Comparison of ENCODE assay signal across 16 cellular contexts in the genomic region with DNA sequence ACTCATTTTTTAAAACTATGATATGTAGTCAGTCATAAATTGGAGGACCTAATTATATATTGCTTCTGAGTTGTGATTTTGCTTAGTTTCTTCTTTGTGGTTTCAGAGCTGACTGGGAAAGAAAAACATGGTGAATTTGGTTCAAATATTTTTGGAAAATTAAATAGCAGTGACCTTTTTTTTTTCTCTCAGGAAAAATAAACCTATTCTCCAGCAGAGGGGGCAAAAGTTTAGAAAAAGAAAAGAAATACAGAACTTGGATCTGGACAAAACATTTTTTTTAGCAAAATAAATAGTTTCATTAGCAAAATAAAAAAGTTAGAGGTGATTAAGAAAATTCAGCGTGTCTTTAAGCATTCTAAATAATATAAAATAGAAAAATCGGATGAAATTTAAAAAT. TPM values are rescaled to one million over a fixed set of nuclear protein-coding genes. Genes with fewer than 3 reads are reported as not detected.
DNase-seq lines count a peak whose midpoint lies in the region; ATAC-seq and TF ChIP-seq lines count a peak whose summit lies in the region.
"Had no signal": no experiment of that assay in that cellular context is flagged by ENCODE, and none has a peak within 500 bp of the region (broad histone marks: within the 10 kb centered on the region; RNA-seq: fewer than 3 reads in every experiment).

No MANE protein-coding gene starts in this region.

- CTCF ChIA-PET in Caco-2 (lab: Charles Lee), result no interaction called here

- no peaks in the 10 kb centered on the region for H3K79me2 ChIP-seq in GM23248 (ENCODE audit: insufficient read depth)

- no peak overlapping the region for H3K4me3 ChIP-seq in BE2C (ENCODE audit: low read depth, low read length)
- no peak overlapping the region for H3K4me3 ChIP-seq in GM23248
- H3K4me3 ChIP-seq in WI38 (ENCODE audit: low read depth, low read length), result no peak overlapping the region
- no peak overlapping the region for H3K4me3 ChIP-seq in right lobe of liver
- no peak overlapping the region for H3K4me3 ChIP-seq in Caco-2 (ENCODE audit: low read depth, low read length)
- H3K4me3 ChIP-seq: left lung had no signal

- H3K4me2 ChIP-seq in GM23248 (ENCODE audit: unreplicated experiment), result no peak overlapping the region

- H3K27me3 ChIP-seq in BE2C (no peaks in the 10 kb centered on the region), GM23248 (replicated peaks; ENCODE audit: insufficient read depth) (no peaks in the 10 kb centered on the region), right lobe of liver (no peaks in the 10 kb centered on the region), Caco-2 (replicated peaks; ENCODE audit: control insufficient read depth, insufficient read depth, low read length) (no peaks in the 10 kb centered on the region)
- H3K27me3 ChIP-seq: left lung had no signal

- H2AFZ ChIP-seq in GM23248, result no peak overlapping the region

- peaks cover 21% of the 10 kb centered on the region for H3K36me3 Mint-ChIP-seq in Caco-2 (ENCODE audit: insufficient read depth, unreplicated experiment)

- H3K4me1 Mint-ChIP-seq in Caco-2 (ENCODE audit: low read depth, unreplicated experiment), result no peaks in the 10 kb centered on the region

- TF ChIP-seq POLR2A in right lobe of liver (IDR thresholded peaks at IDR 0.05), result no peak

- WGBS in GM23248 (ENCODE audit: low coverage in 1 of 2, low lambda C conversion rate in 2 of 2, missing lambda C conversion rate in 2 of 2), 2 experiments, result 73 to 76% methylated on average over 2 of the region's 2 CpGs
- 83% methylated on average over 2 of the region's 2 CpGs for WGBS in right lobe of liver (ENCODE audit: insufficient coverage, low coverage, low lambda C conversion rate, missing lambda C conversion rate)

- intact Hi-C loops in right lobe of liver (cut with DNase I) (no loop called here), Caco-2 (cut with micrococcal nuclease; ENCODE audit: unreplicated experiment) (no loop called here)

- no peak overlapping the region for H3K27ac ChIP-seq in GM23248
- H3K27ac ChIP-seq in right lobe of liver, result no peak overlapping the region
- H3K27ac ChIP-seq: HL-60, left lung had no signal

- no peaks in the 10 kb centered on the region for H3K9me3 ChIP-seq in BE2C
- H3K9me3 ChIP-seq in GM23248 (ENCODE audit: low read depth), result no peaks in the 10 kb centered on the region
- no peaks in the 10 kb centered on the region for H3K9me3 ChIP-seq in right lobe of liver
- no peaks in the 10 kb centered on the region for H3K9me3 ChIP-seq in Caco-2
- H3K9me3 ChIP-seq: left lung had no signal

- TF ChIP-seq CTCF in BE2C (IDR thresholded peaks at IDR 0.05; ENCODE audit: low read depth, low read length) (peak; percentile 31), WI38 (IDR thresholded peaks at IDR 0.05; ENCODE audit: low read depth, low read length) (peak; percentile 7; the same call in 1 of the 2 replicates), right lobe of liver (IDR thresholded peaks at IDR 0.05) (peak; percentile 6 to 36 (median 30)), Caco-2 (IDR thresholded peaks at IDR 0.05; ENCODE audit: insufficient read depth in 1 of 2, low read depth in 1 of 2, low read length in 1 of 2, severe bottlenecking in 1 of 2, unreplicated experiment in 1 of 2) (peak in 1 of 2 experiments; percentile 42)

- H3K4me1 ChIP-seq in BE2C (no peaks in the 10 kb centered on the region), GM23248 (ENCODE audit: insufficient read depth) (no peaks in the 10 kb centered on the region), right lobe of liver (peaks cover 0 to 20% (median 4%) of the 10 kb centered on the region in 4 donors), Caco-2 (no peaks in the 10 kb centered on the region)
- H3K4me1 ChIP-seq: left lung had no signal

- DNase-seq in BE2C, result no peak
- peak; percentile 46 for DNase-seq in GM23248
- DNase-seq in right lobe of liver, result no peak
- no peak for DNase-seq in stimulated activated CD4-positive, alpha-beta T cell treated with anti-CD3 and anti-CD28 coated beads, Interleukin-12 subunit alpha, Interleukin-12 subunit beta, amount 100 ng/mL, for 4 hours
- DNase-seq in Caco-2, result no peak
- DNase-seq in SIG-M5 (lab: John Stamatoyannopoulos, UW), result no peak
- DNase-seq: activated CD4-positive, alpha-beta T cell treated with anti-CD3 and anti-CD28 coated beads, Interleukin-2, amount 50 U/mL, for 4 hours; GDM1; left lung; NCI-H2081 had no signal

- H3K36me3 ChIP-seq in BE2C, result no peaks in the 10 kb centered on the region; the same call in 1 of the 2 replicates
- H3K36me3 ChIP-seq in GM23248 (ENCODE audit: low read depth), result no peaks in the 10 kb centered on the region
- H3K36me3 ChIP-seq in right lobe of liver, result peaks cover 0 to 47% (median under 1%) of the 10 kb centered on the region in 4 donors
- no peaks in the 10 kb centered on the region for H3K36me3 ChIP-seq in Caco-2 (ENCODE audit: control insufficient read depth, insufficient read depth, low read length)

- POLR2A ChIA-PET in Caco-2 (lab: Charles Lee), result no interaction called here

- H3F3A ChIP-seq in GM23248 (ENCODE audit: insufficient read depth), result no peaks in the 10 kb centered on the region

- ATAC-seq in right lobe of liver, result no peak
- ATAC-seq in HG02981 (IDR thresholded peaks at IDR 0.05; ENCODE audit: unreplicated experiment), result no peak
- ATAC-seq: esophagus mucosa, left lung had no signal

- no peak overlapping the region for H3K27ac Mint-ChIP-seq in Caco-2 (ENCODE audit: unreplicated experiment)

- H3K9me2 ChIP-seq in GM23248 (ENCODE audit: insufficient read depth), result no peaks in the 10 kb centered on the region

- no peak overlapping the region for H3K4me3 Mint-ChIP-seq in Caco-2 (ENCODE audit: unreplicated experiment)

- in situ Hi-C loops in GM23248 (cut with MboI), result no loop called here

- H3K9ac ChIP-seq in GM23248, result no peak overlapping the region

- H3K9me3 Mint-ChIP-seq in Caco-2 (ENCODE audit: unreplicated experiment), result no peaks in the 10 kb centered on the region

- H4K20me1 ChIP-seq in GM23248 (ENCODE audit: insufficient read depth), result no peaks in the 10 kb centered on the region

- no peaks in the 10 kb centered on the region for H3K27me3 Mint-ChIP-seq in Caco-2 (ENCODE audit: insufficient read depth, unreplicated experiment)

- no TSS peak for BruUV-seq in Caco-2 (replicated peaks; lab: Mats Ljungman, UMichigan)

RNA-seq across cellular contexts. Expression of gene COL10A1, which starts 10.2 kb away (rescaled TPM):
- not detected for polyA plus RNA-seq in BE2C (2012; ENCODE audit: insufficient read depth, insufficient read length, low read depth)
- total RNA-seq in GM23248 (2014; rRNA removed; shearing (Covaris generic)), result 0.63 and 1.7 TPM in 2 replicates
- polyA plus RNA-seq in GM23248 (2016; fragmentation: Nextera tagmentation; extraction: Ambion mirVana), result 0.94 and 0.95 TPM in 2 replicates
- total RNA-seq in right lobe of liver (10 to 100 TPM in 1 of 6 experiments, under 1 TPM in 1, not detected in 4; 0.12 to 23.4 TPM), Caco-2 (2022) (not detected in 2 replicates)
- total RNA-seq: esophagus mucosa had no signal
- polyA plus RNA-seq: adipose tissue, urinary bladder had no signal

RNA-seq across cellular contexts. Expression of gene NT5DC1, which starts 15.1 kb away (rescaled TPM):
- polyA plus RNA-seq in BE2C (2012; ENCODE audit: insufficient read depth, insufficient read length, low read depth), result 6.9 TPM
- 1.8 and 3.4 TPM in 2 replicates for total RNA-seq in GM23248 (2014; rRNA removed; shearing (Covaris generic))
- 15.0 and 15.4 TPM in 2 replicates for polyA plus RNA-seq in GM23248 (2016; fragmentation: Nextera tagmentation; extraction: Ambion mirVana)
- total RNA-seq in right lobe of liver, result 10 to 100 TPM in 4 of 6 experiments, 1 to 10 TPM in 2; 8.5 to 49.1 (median 34.8) TPM
- total RNA-seq in Caco-2 (2022), result 54.3 and 55.0 TPM in 2 replicates

RNA-seq across cellular contexts. Expression of gene FRK, which starts 55.1 kb away (rescaled TPM):
- polyA plus RNA-seq in BE2C (2012; ENCODE audit: insufficient read depth, insufficient read length, low read depth), result 0.05 TPM
- 0.13 and 0.32 TPM in 2 replicates for total RNA-seq in GM23248 (2014; rRNA removed; shearing (Covaris generic))
- polyA plus RNA-seq in GM23248 (2016; fragmentation: Nextera tagmentation; extraction: Ambion mirVana), result 0.06 and 0.09 TPM in 2 replicates
- total RNA-seq in right lobe of liver, result 10 to 100 TPM in 4 of 6 experiments, 1 to 10 TPM in 2; 8.4 to 14.1 (median 11.9) TPM
- total RNA-seq in Caco-2 (2022), result 7.3 and 8.4 TPM in 2 replicates
